In the genomic region with DNA sequence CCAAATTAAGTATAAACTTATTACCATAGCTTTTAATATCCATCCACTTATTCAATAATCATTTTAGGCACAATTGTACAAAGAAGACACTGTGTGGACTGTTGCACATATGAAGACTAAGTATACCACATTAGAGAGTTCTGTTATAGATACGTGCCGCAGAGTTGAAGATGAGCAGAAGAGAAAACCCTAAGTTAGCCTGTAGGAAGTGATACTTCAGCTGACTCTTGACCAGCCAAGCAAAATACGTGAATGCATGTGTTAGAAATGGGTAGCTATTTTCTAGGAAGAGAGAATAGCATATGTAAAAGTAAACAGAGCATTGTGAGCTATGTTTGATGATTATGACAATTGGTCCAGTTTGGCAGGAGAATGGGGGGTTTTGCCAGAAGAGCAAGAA, we compare ENCODE assay signal across 20 cellular contexts.
DNase-seq lines count a peak whose midpoint lies in the region; ATAC-seq, FAIRE-seq and TF ChIP-seq lines count a peak whose summit lies in the region.
"Had no signal": no experiment of that assay in that cellular context is flagged by ENCODE, and none has a peak within 500 bp of the region (broad histone marks: within the 10 kb centered on the region; RNA-seq: fewer than 3 reads in every experiment).

No MANE protein-coding gene starts in this region.

- H3K79me2 ChIP-seq in Karpas-422 (ENCODE audit: low read length): no peaks in the 10 kb centered on the region

- H3K4me3 ChIP-seq in left lung (no peak overlapping the region), Karpas-422 (ENCODE audit: low read length) (no peak overlapping the region)
- H3K4me3 ChIP-seq: BLaER1, MG63, SJCRH30 had no signal

- POLR2A ChIA-PET in GM10248 (lab: Yijun Ruan, JAX): no interaction called here

- H2AFZ ChIP-seq in Karpas-422 (ENCODE audit: low read length): no peak overlapping the region

- intact Hi-C loops in left lung (cut with DNase I): no loop called here

- no peak for TF ChIP-seq POLR2A in GM12891 (IDR thresholded peaks at IDR 0.05; ENCODE audit: low read depth, low read length)

- H3K27ac ChIP-seq in left lung (no peak overlapping the region), Karpas-422 (ENCODE audit: low read length) (no peak overlapping the region)
- H3K27ac ChIP-seq: BLaER1, RWPE1, SJCRH30 had no signal

- H3K9me3 ChIP-seq in left lung (no peaks in the 10 kb centered on the region), Karpas-422 (ENCODE audit: low read length) (no peaks in the 10 kb centered on the region)
- H3K9me3 ChIP-seq: BLaER1, MG63, SJCRH30 had no signal

- no peak overlapping the region for H3K9ac ChIP-seq in Karpas-422 (ENCODE audit: low read length)
- H3K9ac ChIP-seq: BLaER1 had no signal

- ATAC-seq in GM18868 (IDR thresholded peaks at IDR 0.05; ENCODE audit: unreplicated experiment) (peak; percentile 93), HG02798 (IDR thresholded peaks at IDR 0.05; ENCODE audit: poor library complexity, unreplicated experiment) (peak; percentile 56), HG03432 (IDR thresholded peaks at IDR 0.05; ENCODE audit: unreplicated experiment) (peak; percentile 77), left lung (no peak)
- ATAC-seq: PC-3, T-helper 17 cell had no signal

- no peaks in the 10 kb centered on the region for H3K27me3 ChIP-seq in left lung
- H3K27me3 ChIP-seq in Karpas-422 (ENCODE audit: low read length): no peaks in the 10 kb centered on the region
- H3K27me3 ChIP-seq: BLaER1, MG63, SJCRH30 had no signal

- H3K36me3 ChIP-seq in left lung (no peaks in the 10 kb centered on the region), Karpas-422 (ENCODE audit: insufficient read depth, low read length) (no peaks in the 10 kb centered on the region)
- H3K36me3 ChIP-seq: BLaER1, MG63, SJCRH30 had no signal

- CTCF ChIA-PET in GM10248 (lab: Yijun Ruan, JAX): interaction anchor here (1.0 to 3.1 kb wide), 3 partner anchors 10 to 12 kb away, joined by 3 to 10 read pairs (median 4); no protein-coding TSS in a partner anchor

- no peak for DNase-seq in GM12891 (ENCODE audit: insufficient read length, low spot score)
- no peak for DNase-seq in GM10248 (ENCODE audit: extremely low spot score)
- DNase-seq in left lung: no peak
- DNase-seq in Karpas-422: no peak
- no peak for DNase-seq in hippocampal formation (lab: John Stamatoyannopoulos, UW)
- DNase-seq: CD8-positive, alpha-beta memory T cell; MG63; NCI-H1105; NCI-H187; NCI-H69; PC-3; SJCRH30; T-helper 17 cell had no signal

- no peak overlapping the region for H3K4me2 ChIP-seq in Karpas-422 (ENCODE audit: low read depth, low read length, poor library complexity, severe bottlenecking)
- H3K4me2 ChIP-seq: BLaER1 had no signal

- H3K4me1 ChIP-seq in left lung: no peaks in the 10 kb centered on the region
- no peaks in the 10 kb centered on the region for H3K4me1 ChIP-seq in Karpas-422 (ENCODE audit: low read length)
- H3K4me1 ChIP-seq: BLaER1, SJCRH30 had no signal

- TF ChIP-seq CTCF in GM10248 (IDR thresholded peaks at IDR 0.05; ENCODE audit: control extremely low read depth, extremely low read depth, low read depth, missing control alignments): no peak
- TF ChIP-seq CTCF in left lung (IDR thresholded peaks at IDR 0.05): no peak

- no peaks in the 10 kb centered on the region for H4K20me1 ChIP-seq in Karpas-422 (ENCODE audit: insufficient read depth, low read depth, low read length)
- H4K20me1 ChIP-seq: BLaER1 had no signal

- FAIRE-seq in GM12891 (lab: Jason Lieb, UNC): peak; percentile 26
- FAIRE-seq: A204.1, H1 had no signal

- H3K9me2 ChIP-seq in Karpas-422 (replicated peaks; ENCODE audit: insufficient read depth, low read length): no peaks in the 10 kb centered on the region

TF ChIP-seq in GM12891, 5 proteins besides CTCF, POLR2A, EP300 and RAD21:
- no peak for TF ChIP-seq TAF1 (IDR thresholded peaks at IDR 0.05; ENCODE audit: low read depth, low read length)
- TF ChIP-seq SPI1 (IDR thresholded peaks at IDR 0.05; ENCODE audit: low read depth, low read length): peak; percentile 69
